In the genomic region with DNA sequence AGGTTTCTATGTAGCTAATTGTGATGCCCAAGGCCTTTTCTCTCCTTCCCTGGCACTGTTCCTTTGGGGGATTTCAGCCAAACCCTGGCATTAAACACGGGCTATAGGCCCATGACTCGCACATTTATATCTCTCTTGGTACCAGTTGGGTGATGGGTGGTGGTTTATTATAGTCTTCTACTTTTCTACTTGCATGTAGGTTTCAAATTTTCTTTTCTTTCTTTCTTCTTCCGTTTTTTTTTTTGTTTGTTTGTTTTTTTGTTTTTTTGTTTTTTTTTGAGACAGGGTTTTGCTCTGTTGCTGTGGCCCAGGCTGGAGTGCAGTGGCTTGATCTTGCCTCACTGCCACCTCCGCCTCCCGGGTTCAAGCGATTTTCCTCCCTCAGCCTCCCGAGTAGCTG, we compare ENCODE assay signal across 8 cellular contexts. TPM values are rescaled to one million over a fixed set of nuclear protein-coding genes. Genes with fewer than 3 reads are reported as not detected.
DNase-seq lines count a peak whose midpoint lies in the region; ATAC-seq and TF ChIP-seq lines count a peak whose summit lies in the region.

No MANE protein-coding gene starts in this region.

- ATAC-seq in CD4-positive, alpha-beta T cell (ENCODE audit: poor library complexity): no peak

- no peaks in the 10 kb centered on the region for H3K9me3 Mint-ChIP-seq in CD4-positive, alpha-beta T cell
- no peaks in the 10 kb centered on the region for H3K9me3 Mint-ChIP-seq in neural crest cell

- DNase-seq in CD4-positive, alpha-beta T cell: no peak
- DNase-seq in NAMALWA (ENCODE audit: low spot score): peak; percentile 23
- DNase-seq in dermis blood vessel endothelial cell: peak; percentile 8
- DNase-seq in neural crest cell (ENCODE audit: low read depth, low spot score): no peak
- DNase-seq in Kasumi-1 (lab: John Stamatoyannopoulos, UW): no peak
- DNase-seq in germinal center (ENCODE audit: low spot score): no peak
- no peak for DNase-seq in NCI-H1417 treated with DMSO at 0.1 percent for 48 hours (lab: John Stamatoyannopoulos, UW)
- no peak for DNase-seq in SW480 (ENCODE audit: low spot score)

- TF ChIP-seq CTCF in CD4-positive, alpha-beta T cell (IDR thresholded peaks at IDR 0.05): no peak
- TF ChIP-seq CTCF in neural crest cell (conservative IDR thresholded peaks at IDR 0.05): no peak

- peaks cover 52% of the 10 kb centered on the region for H3K4me1 Mint-ChIP-seq in CD4-positive, alpha-beta T cell (ENCODE audit: low read depth)
- H3K4me1 Mint-ChIP-seq in neural crest cell: peaks cover 21% of the 10 kb centered on the region

- peak overlapping the region; percentile 94 for H3K27ac Mint-ChIP-seq in CD4-positive, alpha-beta T cell
- no peak overlapping the region for H3K27ac Mint-ChIP-seq in neural crest cell (ENCODE audit: unreplicated experiment)

- no peaks in the 10 kb centered on the region for H3K27me3 ChIP-seq in CD4-positive, alpha-beta T cell (ENCODE audit: control insufficient read depth, insufficient read depth, low read length)

- H3K27me3 Mint-ChIP-seq in CD4-positive, alpha-beta T cell: no peaks in the 10 kb centered on the region
- H3K27me3 Mint-ChIP-seq in neural crest cell (ENCODE audit: low read depth): no peaks in the 10 kb centered on the region

- H3K9me3 ChIP-seq in CD4-positive, alpha-beta T cell (ENCODE audit: control insufficient read depth, low read length): no peaks in the 10 kb centered on the region

- intact Hi-C loops in CD4-positive, alpha-beta T cell (cut with DNase I, micrococcal nuclease): loop anchor here (2.0 to 10.0 kb wide), 5 partner anchors 35 to 178 kb away; no protein-coding TSS in a partner anchor

- peak overlapping the region; percentile 99 for H3K4me3 Mint-ChIP-seq in CD4-positive, alpha-beta T cell
- peak overlapping the region; percentile 91 for H3K4me3 Mint-ChIP-seq in neural crest cell

- CTCF ChIA-PET in CD4-positive, alpha-beta T cell (lab: Charles Lee): interaction anchor here (0.7 to 1.6 kb wide), 5 partner anchors 20 to 94 kb away, joined by 3 to 6 read pairs (median 3); no protein-coding TSS in a partner anchor

- peak overlapping the region; percentile 79 for H3K27ac ChIP-seq in CD4-positive, alpha-beta T cell (ENCODE audit: low read depth, low read length)

- POLR2A ChIA-PET in CD4-positive, alpha-beta T cell (lab: Charles Lee): interaction anchor here (0.6 to 4.3 kb wide), 18 partner anchors 10 to 496 kb away, joined by 3 to 35 read pairs (median 6); a partner anchor contains a TSS

- peaks cover 75% of the 10 kb centered on the region for H3K36me3 Mint-ChIP-seq in CD4-positive, alpha-beta T cell (ENCODE audit: low read depth)
- H3K36me3 Mint-ChIP-seq in neural crest cell (ENCODE audit: low read depth): no peaks in the 10 kb centered on the region

RNA-seq across cellular contexts. Expression of a gene that starts 1.1 kb away (rescaled TPM):
- total RNA-seq in CD4-positive, alpha-beta T cell: 1 to 10 TPM; 7.2 to 9.2 TPM
- total RNA-seq in dermis blood vessel endothelial cell: 55.0 and 55.5 TPM in 2 replicates
- 5.8 and 7.1 TPM in 2 replicates for total RNA-seq in neural crest cell

RNA-seq across cellular contexts. Expression of a gene that starts 37.5 kb away (rescaled TPM):
- 10 to 100 TPM; 26.6 to 28.2 TPM for total RNA-seq in CD4-positive, alpha-beta T cell
- 12.4 and 19.4 TPM in 2 replicates for total RNA-seq in dermis blood vessel endothelial cell
- total RNA-seq in neural crest cell: 10.8 and 14.5 TPM in 2 replicates

RNA-seq across cellular contexts. Expression of a gene that starts 57.5 kb away (rescaled TPM):
- total RNA-seq in CD4-positive, alpha-beta T cell: 10 to 100 TPM; 20.4 to 26.8 TPM
- total RNA-seq in dermis blood vessel endothelial cell (22.3 and 40.3 TPM in 2 replicates), neural crest cell (18.0 and 18.9 TPM in 2 replicates)

Comparison
In these comparisons a context has a peak if more than half of its experiments do, and no peak if none do; other contexts are left out.
1. DNase-seq: peak in NAMALWA (single experiment) and dermis blood vessel endothelial cell (single experiment); none in CD4-positive, alpha-beta T cell (0 of 10), neural crest cell (single experiment), Kasumi-1 (0 of 2), germinal center (single experiment), NCI-H1417 treated with DMSO at 0.1 percent for 48 hours (single experiment) and SW480 (single experiment).